21 cellular contexts compared by ENCODE assay signal in genomic region chr15:54594115-54594514, GRCh38.
DNase-seq lines count a peak whose midpoint lies in the region; ATAC-seq lines count a peak whose summit lies in the region.
"Had no signal": no experiment of that assay in that cellular context is flagged by ENCODE, and none has a peak within 500 bp of the region (broad histone marks: within the 10 kb centered on the region; RNA-seq: fewer than 3 reads in every experiment).

No MANE protein-coding gene starts in this region.

- H3K27me3 ChIP-seq in SJCRH30, result no peaks in the 10 kb centered on the region
- H3K27me3 ChIP-seq: stomach, tibial artery had no signal

- no peaks in the 10 kb centered on the region for H3K4me1 ChIP-seq in SJCRH30
- H3K4me1 ChIP-seq: stomach, tibial artery had no signal

- peak; percentile 6 for DNase-seq in DMS 273 (lab: John Stamatoyannopoulos, UW; ENCODE audit: unreplicated experiment)
- DNase-seq in DMS 273 treated with DMSO at 0.1 percent for 48 hours (lab: John Stamatoyannopoulos, UW), result no peak
- DNase-seq in ACHN, result peak; percentile 7
- peak; percentile 15 for DNase-seq in HT1080 (ENCODE audit: low read depth)
- DNase-seq in SJCRH30, result peak; percentile 6 to 21
- no peak for DNase-seq in COLO668 (lab: John Stamatoyannopoulos, UW; ENCODE audit: unreplicated experiment)
- no peak for DNase-seq in NCI-H1417 treated with DMSO at 0.1 percent for 48 hours (lab: John Stamatoyannopoulos, UW)
- DNase-seq: 8988T; aorta; CD4-positive, alpha-beta memory T cell; DMS153; effector CD4-positive, alpha-beta T cell; IMR-90; natural killer cell; NCI-H1105 treated with DMSO at 0.1 percent for 48 hours; NCI-H2029 treated with DMSO at 0.1 percent for 48 hours; NCI-H748 treated with DMSO at 0.1 percent for 48 hours; OCI-M1; stomach; tibial artery had no signal

- H3K9me3 ChIP-seq in SJCRH30 (replicated peaks), result no peaks in the 10 kb centered on the region
- H3K9me3 ChIP-seq: tibial artery had no signal

- H3K27ac ChIP-seq in SJCRH30, result no peak overlapping the region
- H3K27ac ChIP-seq: stomach, tibial artery had no signal

- in situ Hi-C loops in ACHN (cut with HindIII; ENCODE audit: low pct_ligation_motif_present, low pct_unique_long_range_greater_than_20kb, low sequenced_read_pairs), result no loop called here

- no peak for ATAC-seq in GM21737 (IDR thresholded peaks at IDR 0.05; ENCODE audit: unreplicated experiment)
- ATAC-seq: natural killer cell had no signal

- no peak overlapping the region for H3K4me3 ChIP-seq in SJCRH30
- H3K4me3 ChIP-seq: stomach, tibial artery had no signal

- no peaks in the 10 kb centered on the region for H3K36me3 ChIP-seq in SJCRH30
- H3K36me3 ChIP-seq: stomach, tibial artery had no signal

Comparison
In these comparisons a context has a peak if more than half of its experiments do, and no peak if none do; other contexts are left out.
1. DNase-seq: peak in DMS 273 (single experiment), ACHN (single experiment), HT1080 (single experiment) and SJCRH30 (2 of 2); none in DMS 273 treated with DMSO at 0.1 percent for 48 hours (single experiment), COLO668 (single experiment) and NCI-H1417 treated with DMSO at 0.1 percent for 48 hours (single experiment).